Comparison of ENCODE assay signal across 8 cellular contexts in the genomic region with DNA sequence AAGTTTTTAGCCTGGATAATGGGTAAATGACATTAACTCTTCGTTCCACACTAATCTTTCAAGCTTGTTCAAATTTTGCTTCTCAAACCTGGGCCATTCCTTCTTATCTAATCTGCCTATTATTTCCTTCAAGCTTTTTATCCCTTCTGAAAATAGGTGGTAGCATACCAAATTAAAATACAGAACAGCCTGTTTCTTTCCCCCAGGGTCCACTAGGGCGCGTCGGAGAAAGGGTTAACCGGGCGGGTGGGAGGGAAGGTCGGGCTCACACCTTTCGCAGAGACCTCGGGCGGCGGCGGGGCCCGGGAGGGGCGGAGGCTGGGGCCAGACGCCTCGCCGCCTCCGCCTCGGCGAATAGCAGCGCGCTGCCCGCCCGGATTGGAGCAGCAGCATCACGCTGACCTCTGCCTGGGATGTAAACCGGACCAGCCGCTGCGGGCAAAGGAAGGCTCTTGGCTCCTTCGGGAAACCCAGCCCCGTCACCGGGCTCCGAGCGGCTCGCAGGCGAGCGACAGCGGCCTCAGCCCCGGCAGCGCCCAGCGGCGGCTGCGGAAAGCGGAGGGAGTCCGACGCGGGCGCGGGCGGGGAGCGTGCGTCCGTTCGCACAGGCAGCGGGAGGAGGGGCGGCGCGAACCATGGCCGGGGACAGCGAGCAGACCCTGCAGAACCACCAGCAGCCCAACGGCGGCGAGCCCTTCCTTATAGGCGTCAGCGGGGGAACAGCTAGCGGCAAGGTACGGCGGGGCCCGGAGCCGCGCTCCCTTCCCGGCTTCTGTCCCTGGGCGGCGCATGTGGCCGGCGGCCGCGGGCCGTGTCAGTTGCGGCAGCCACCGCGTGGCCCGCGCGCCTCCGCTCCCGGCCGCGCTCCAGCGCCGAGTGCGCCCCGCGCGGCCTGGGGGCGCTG. TPM values are rescaled to one million over a fixed set of nuclear protein-coding genes. Genes with fewer than 3 reads are reported as not detected.
DNase-seq lines count a peak whose midpoint lies in the region; ATAC-seq, FAIRE-seq and TF ChIP-seq lines count a peak whose summit lies in the region.

A gene (plus strand): TSS at position 416 of the 904 bp plus-strand sequence. CDS start 220 bp downstream, at position 636.

- H3K4me2 ChIP-seq in trophoblast cell (ENCODE audit: low read length), result peak within 1 kb of the TSS; percentile 97

- H3K4me3 Mint-ChIP-seq in activated naive CD8-positive, alpha-beta T cell, result peak within 1 kb of the TSS; percentile 97

- H4K8ac ChIP-seq in trophoblast cell (ENCODE audit: low read depth, low read length), result peak within 1 kb of the TSS; percentile 85

- H3K27me3 Mint-ChIP-seq in activated naive CD8-positive, alpha-beta T cell, result no peaks in the 10 kb centered on the region

- H3K27ac Mint-ChIP-seq in activated naive CD8-positive, alpha-beta T cell, result peak within 1 kb of the TSS; percentile 90

- no peak within 1 kb of the TSS for H3K23ac ChIP-seq in trophoblast cell (ENCODE audit: low read length)

- TF ChIP-seq POLR2A in H54 (IDR thresholded peaks at IDR 0.05; ENCODE audit: low read depth, low read length), result peak; percentile 70
- TF ChIP-seq POLR2A in transverse colon (IDR thresholded peaks at IDR 0.05), result peak; percentile 68

- FAIRE-seq in H54 (lab: Jason Lieb, UNC), result no peak

- peaks cover 23% of the 10 kb centered on the region for H3K79me2 ChIP-seq in trophoblast cell (ENCODE audit: control insufficient read depth, insufficient read depth, low read length, poor library complexity)

- intact Hi-C loops in Right ventricle myocardium inferior (cut with DNase I), result loop anchor here (2.0 to 5.0 kb wide), 2 partner anchors 59 to 85 kb away; a partner anchor contains a TSS
- intact Hi-C loops in transverse colon (cut with DNase I; ENCODE audit: low total_unique reads), result loop anchor here (10.0 kb wide), 1 partner anchor 87 kb away; no protein-coding TSS in a partner anchor

- no peak for TF ChIP-seq EP300 in transverse colon (IDR thresholded peaks at IDR 0.05; ENCODE audit: low read depth)

- peak within 1 kb of the TSS; percentile 90 for H3K14ac ChIP-seq in trophoblast cell (ENCODE audit: low read length)

- no peaks in the 10 kb centered on the region for H3K36me3 Mint-ChIP-seq in activated naive CD8-positive, alpha-beta T cell

- TF ChIP-seq CTCF in GM06990 (IDR thresholded peaks at IDR 0.05; ENCODE audit: insufficient read depth, low read length, poor library complexity, severe bottlenecking) (peak; percentile 28), LNCaP clone FGC (IDR thresholded peaks at IDR 0.05; ENCODE audit: control insufficient read depth, extremely low read depth, insufficient read depth) (0 out of 2 replicates have a peak, but pooled peaks have one; percentile 19), transverse colon (IDR thresholded peaks at IDR 0.05) (peak in 2 of 5 experiments; percentile 9 to 32)

- H3K4me1 ChIP-seq in trophoblast cell (ENCODE audit: control insufficient read depth in 1 of 2, insufficient read depth in 2 of 2, low read length in 2 of 2) (peaks cover 0 to 8% of the 10 kb centered on the region in 2 experiments), transverse colon (peaks cover 6 to 18% (median 14%) of the 10 kb centered on the region in 4 donors)

- peak within 1 kb of the TSS; percentile 78 for H2AFZ ChIP-seq in trophoblast cell (ENCODE audit: insufficient read depth, low read length, poor library complexity)

- H4K91ac ChIP-seq in trophoblast cell (ENCODE audit: low read depth, low read length), result peak within 1 kb of the TSS; percentile 75

- peak within 1 kb of the TSS; percentile 62 for H2BK12ac ChIP-seq in trophoblast cell (ENCODE audit: low read length)

- peaks cover 18% of the 10 kb centered on the region for H3K4me1 Mint-ChIP-seq in activated naive CD8-positive, alpha-beta T cell (ENCODE audit: low read depth)

- peaks cover 14% of the 10 kb centered on the region for H3K79me1 ChIP-seq in trophoblast cell (ENCODE audit: low read length)

- H3K4me3 ChIP-seq in GM06990 (replicated peaks; ENCODE audit: low read depth, low read length) (peak within 1 kb of the TSS; percentile 88), LNCaP clone FGC (ENCODE audit: low read depth, low read length) (peak within 1 kb of the TSS; percentile 79), SK-N-MC (peak within 1 kb of the TSS; percentile 95), trophoblast cell (ENCODE audit: low read depth, low read length) (peak within 1 kb of the TSS; percentile 89), transverse colon (peak within 1 kb of the TSS; percentile 64 to 94 (median 84))

- ATAC-seq in Right ventricle myocardium inferior, result peak; percentile 94

- peak within 1 kb of the TSS; percentile 90 for H3K18ac ChIP-seq in trophoblast cell (ENCODE audit: low read length)

- H2BK120ac ChIP-seq in trophoblast cell (ENCODE audit: insufficient read depth, low read length, poor library complexity), result peak within 1 kb of the TSS; percentile 84

- no peak within 1 kb of the TSS for H2AK5ac ChIP-seq in trophoblast cell (ENCODE audit: low read length)

- no peaks in the 10 kb centered on the region for H3K9me3 ChIP-seq in SK-N-MC (ENCODE audit: low read depth, low read length)
- no peaks in the 10 kb centered on the region for H3K9me3 ChIP-seq in trophoblast cell (ENCODE audit: insufficient read depth, low read depth, low read length)
- H3K9me3 ChIP-seq in transverse colon, result no peaks in the 10 kb centered on the region

- H3K27me3 ChIP-seq in GM06990 (replicated peaks; ENCODE audit: control insufficient read depth, insufficient read depth, low read length), result no peaks in the 10 kb centered on the region
- H3K27me3 ChIP-seq in trophoblast cell (ENCODE audit: insufficient read depth, low read length), result no peaks in the 10 kb centered on the region
- H3K27me3 ChIP-seq in transverse colon, result no peaks in the 10 kb centered on the region

- no peaks in the 10 kb centered on the region for H3K9me3 Mint-ChIP-seq in activated naive CD8-positive, alpha-beta T cell (ENCODE audit: low read depth)

- H4K12ac ChIP-seq in trophoblast cell (ENCODE audit: low read depth, low read length), result peak within 1 kb of the TSS; percentile 49

- DNase-seq in GM06990 (ENCODE audit: extremely low read depth, insufficient read length), result peak; percentile 90
- DNase-seq in H54 (ENCODE audit: insufficient read length, low spot score), result peak; percentile 76
- DNase-seq in LNCaP clone FGC (ENCODE audit: low read depth), result peak; percentile 64
- no peak for DNase-seq in SK-N-MC (ENCODE audit: low read depth, low spot score)
- peak; percentile 89 for DNase-seq in Right ventricle myocardium inferior (ENCODE audit: missing footprints)
- DNase-seq in trophoblast cell, result peak; percentile 89 to 91
- DNase-seq in transverse colon, result peak; percentile 87

- peak within 1 kb of the TSS; percentile 93 for H3K27ac ChIP-seq in SK-N-MC
- peak within 1 kb of the TSS; percentile 66 for H3K27ac ChIP-seq in trophoblast cell (ENCODE audit: low read depth, low read length)
- peak within 1 kb of the TSS; percentile 92 to 97 (median 96) for H3K27ac ChIP-seq in transverse colon

- H2BK5ac ChIP-seq in trophoblast cell (ENCODE audit: low read depth, low read length, poor library complexity), result peak within 1 kb of the TSS; percentile 74

- peak within 1 kb of the TSS; percentile 95 for H3K9ac ChIP-seq in SK-N-MC (ENCODE audit: insufficient read length)
- peak within 1 kb of the TSS; percentile 91 for H3K9ac ChIP-seq in trophoblast cell (ENCODE audit: low read length)

- no CpG with 5 or more reads among the region's 95 CpGs for WGBS in trophoblast cell (ENCODE audit: extremely low coverage, insufficient coverage, insufficient read length)
- WGBS in transverse colon (ENCODE audit: low coverage in 1 of 2), 2 donors, result 1 to 7% methylated on average over 6 to 49 of the region's 95 CpGs

- H3K4ac ChIP-seq in trophoblast cell (ENCODE audit: low read depth, low read length), result peak within 1 kb of the TSS; percentile 82

- in situ Hi-C loops in transverse colon (cut with MboI; ENCODE audit: low pct_ligation_motif_present in 1 of 4, low pct_unique_long_range_greater_than_20kb in 1 of 4, low sequenced_read_pairs in 3 of 4), result no loop called here

- no peaks in the 10 kb centered on the region for H3K36me3 ChIP-seq in GM06990 (ENCODE audit: control insufficient read depth, insufficient read depth, low read length)
- H3K36me3 ChIP-seq in SK-N-MC (ENCODE audit: insufficient read depth, low read length), result peaks cover 8% of the 10 kb centered on the region; the same call in 1 of the 2 replicates
- H3K36me3 ChIP-seq in trophoblast cell (ENCODE audit: control insufficient read depth in 1 of 2, insufficient read depth in 2 of 2, low read length in 2 of 2), result peaks cover 0 to 6% of the 10 kb centered on the region in 2 experiments
- H3K36me3 ChIP-seq in transverse colon, result no peaks in the 10 kb centered on the region

RNA-seq across cellular contexts. Expression of the gene that starts here (rescaled TPM):
- total RNA-seq in Right ventricle myocardium inferior (8.4 TPM), transverse colon (10 to 100 TPM; 18.9 to 96.5 (median 69.7) TPM)
- 77.1 and 81.6 TPM in 2 replicates for polyA plus RNA-seq in trophoblast cell (2013)
